Comparison of ENCODE assay signal across 1 cellular context in genomic region chr14:103343164-103343879, GRCh38.
TF ChIP-seq lines count a peak whose summit lies in the region.

No MANE protein-coding gene starts in this region.

TF ChIP-seq in GM23338, 12 proteins besides CTCF, POLR2A, EP300 and RAD21 (continued from another document):
- TF ChIP-seq EZH2 (IDR thresholded peaks at IDR 0.05; ENCODE audit: low read depth, unreplicated experiment) (no peak), REST (IDR thresholded peaks at IDR 0.05; ENCODE audit: unreplicated experiment) (no peak), STAT1 (IDR thresholded peaks at IDR 0.05; ENCODE audit: unreplicated experiment) (no peak), ZNF462 (CRISPR knock-in tag; IDR thresholded peaks at IDR 0.05) (no peak), ZNF114 (CRISPR knock-in tag; IDR thresholded peaks at IDR 0.05) (no peak)
